ENCODE assay signal across 8 cellular contexts in the genomic region with DNA sequence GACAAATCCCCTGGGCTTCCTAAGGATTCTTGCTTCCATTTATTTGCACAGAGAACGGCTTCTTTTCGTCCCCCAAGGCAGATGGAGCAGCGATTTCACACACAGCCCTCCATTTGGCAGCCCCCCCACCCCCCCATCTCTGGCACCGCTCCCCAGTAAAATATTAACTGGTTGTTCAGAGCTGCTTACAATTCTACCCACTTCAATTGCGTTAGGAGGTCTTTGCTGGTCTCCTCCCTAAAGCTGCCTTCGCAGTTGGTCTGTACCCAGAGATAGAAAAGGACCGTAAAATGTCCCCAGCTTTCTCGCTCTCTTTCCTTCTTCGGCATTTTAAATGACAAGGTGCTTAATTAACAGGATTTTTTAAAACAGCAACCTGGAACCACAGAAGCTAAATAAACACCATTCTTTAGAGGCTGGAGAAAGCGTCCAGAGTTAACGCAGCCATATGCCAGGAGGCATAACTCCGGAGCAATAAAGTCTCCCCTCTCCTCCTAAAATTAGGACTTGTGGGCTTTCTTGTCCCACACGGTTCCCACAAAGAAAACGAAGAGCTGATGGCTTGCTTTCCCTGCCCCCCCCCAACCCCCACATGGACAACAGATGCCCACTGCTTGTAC. TPM values are rescaled to one million over a fixed set of nuclear protein-coding genes. Genes with fewer than 3 reads are reported as not detected.
DNase-seq lines count a peak whose midpoint lies in the region; ATAC-seq and TF ChIP-seq lines count a peak whose summit lies in the region.

No MANE protein-coding gene starts in this region.

- no peaks in the 10 kb centered on the region for H3K27me3 ChIP-seq in thoracic aorta (replicated peaks; ENCODE audit: insufficient read depth)

- H3K9me3 ChIP-seq in thoracic aorta: no peaks in the 10 kb centered on the region

- no peak for ATAC-seq in activated naive CD8-positive, alpha-beta T cell treated with anti-CD3 and anti-CD28 coated beads, Interleukin-2, amount 10 ng/mL, durations not matched to agents 7 days and 5 days (ENCODE audit: low read depth)
- ATAC-seq in left lobe of liver (peak; percentile 23), thoracic aorta (ENCODE audit: insufficient number of reproducible peaks, low FRiP score, low read depth) (no peak), GM19035 (IDR thresholded peaks at IDR 0.05; ENCODE audit: unreplicated experiment) (no peak)

- peak overlapping the region; percentile 92 for H3K4me3 Mint-ChIP-seq in activated CD4-positive, alpha-beta T cell treated with anti-CD3 and anti-CD28 coated beads, Interleukin-2, amount 10 ng/mL, durations not matched to agents 7 days and 5 days
- H3K4me3 Mint-ChIP-seq in activated naive CD8-positive, alpha-beta T cell treated with anti-CD3 and anti-CD28 coated beads, Interleukin-2, amount 10 ng/mL, durations not matched to agents 7 days and 5 days: no peak overlapping the region

- DNase-seq in activated CD4-positive, alpha-beta T cell treated with anti-CD3 and anti-CD28 coated beads, Interleukin-2, amount 10 ng/mL, durations not matched to agents 7 days and 5 days: no peak
- DNase-seq in activated CD4-positive, alpha-beta T cell treated with anti-CD3 and anti-CD28 coated beads for 1 hour: no peak
- DNase-seq in activated naive CD8-positive, alpha-beta T cell treated with anti-CD3 and anti-CD28 coated beads, Interleukin-2, amount 10 ng/mL, durations not matched to agents 7 days and 5 days: no peak
- DNase-seq in left lobe of liver (ENCODE audit: low spot score) (no peak), thoracic aorta (ENCODE audit: low spot score) (no peak), NCI-H748 treated with DMSO at 0.1 percent for 48 hours (lab: John Stamatoyannopoulos, UW) (no peak), NCI-H345 (lab: John Stamatoyannopoulos, UW) (no peak)

- peak overlapping the region; percentile 97 to 100 for H3K27ac ChIP-seq in thoracic aorta

- peaks cover 70% of the 10 kb centered on the region for H3K4me1 Mint-ChIP-seq in activated CD4-positive, alpha-beta T cell treated with anti-CD3 and anti-CD28 coated beads, Interleukin-2, amount 10 ng/mL, durations not matched to agents 7 days and 5 days
- peaks cover 50% of the 10 kb centered on the region for H3K4me1 Mint-ChIP-seq in activated naive CD8-positive, alpha-beta T cell treated with anti-CD3 and anti-CD28 coated beads, Interleukin-2, amount 10 ng/mL, durations not matched to agents 7 days and 5 days

- H3K27me3 Mint-ChIP-seq in activated CD4-positive, alpha-beta T cell treated with anti-CD3 and anti-CD28 coated beads, Interleukin-2, amount 10 ng/mL, durations not matched to agents 7 days and 5 days: no peaks in the 10 kb centered on the region
- no peaks in the 10 kb centered on the region for H3K27me3 Mint-ChIP-seq in activated naive CD8-positive, alpha-beta T cell treated with anti-CD3 and anti-CD28 coated beads, Interleukin-2, amount 10 ng/mL, durations not matched to agents 7 days and 5 days

- CTCF ChIA-PET in activated CD4-positive, alpha-beta T cell treated with anti-CD3 and anti-CD28 coated beads, Interleukin-2, amount 10 ng/mL, durations not matched to agents 7 days and 5 days (lab: Charles Lee): interaction anchor here (0.5 to 9.0 kb wide), 7 partner anchors 9 to 202 kb away, joined by 3 to 81 read pairs (median 3); no protein-coding TSS in a partner anchor

- peaks cover 79 to 96% of the 10 kb centered on the region in 2 donors for H3K4me1 ChIP-seq in thoracic aorta (ENCODE audit: control insufficient read depth in 1 of 2, low read depth in 2 of 2)

- peak overlapping the region; percentile 44 for H3K4me3 ChIP-seq in thoracic aorta

- peaks cover 18% of the 10 kb centered on the region for H3K36me3 Mint-ChIP-seq in activated CD4-positive, alpha-beta T cell treated with anti-CD3 and anti-CD28 coated beads, Interleukin-2, amount 10 ng/mL, durations not matched to agents 7 days and 5 days (ENCODE audit: low read depth)
- H3K36me3 Mint-ChIP-seq in activated naive CD8-positive, alpha-beta T cell treated with anti-CD3 and anti-CD28 coated beads, Interleukin-2, amount 10 ng/mL, durations not matched to agents 7 days and 5 days: peaks cover 10% of the 10 kb centered on the region

- no peaks in the 10 kb centered on the region for H3K9me3 Mint-ChIP-seq in activated CD4-positive, alpha-beta T cell treated with anti-CD3 and anti-CD28 coated beads, Interleukin-2, amount 10 ng/mL, durations not matched to agents 7 days and 5 days
- H3K9me3 Mint-ChIP-seq in activated naive CD8-positive, alpha-beta T cell treated with anti-CD3 and anti-CD28 coated beads, Interleukin-2, amount 10 ng/mL, durations not matched to agents 7 days and 5 days: no peaks in the 10 kb centered on the region

- POLR2A ChIA-PET in activated CD4-positive, alpha-beta T cell treated with anti-CD3 and anti-CD28 coated beads, Interleukin-2, amount 10 ng/mL, durations not matched to agents 7 days and 5 days (lab: Charles Lee): interaction anchor here (1.5 kb wide), 1 partner anchor 8 kb away, joined by 5 read pairs; no protein-coding TSS in a partner anchor
- POLR2A ChIA-PET in activated naive CD8-positive, alpha-beta T cell treated with anti-CD3 and anti-CD28 coated beads, Interleukin-2, amount 10 ng/mL, durations not matched to agents 7 days and 5 days (lab: Charles Lee): interaction anchor here (0.6 to 3.2 kb wide), 8 partner anchors 8 to 274 kb away, joined by 3 to 21 read pairs (median 4); no protein-coding TSS in a partner anchor

- H3K36me3 ChIP-seq in thoracic aorta: no peaks in the 10 kb centered on the region

- TF ChIP-seq CTCF in thoracic aorta (IDR thresholded peaks at IDR 0.05): no peak

- H3K27ac Mint-ChIP-seq in activated CD4-positive, alpha-beta T cell treated with anti-CD3 and anti-CD28 coated beads, Interleukin-2, amount 10 ng/mL, durations not matched to agents 7 days and 5 days: peak overlapping the region; percentile 99
- H3K27ac Mint-ChIP-seq in activated naive CD8-positive, alpha-beta T cell treated with anti-CD3 and anti-CD28 coated beads, Interleukin-2, amount 10 ng/mL, durations not matched to agents 7 days and 5 days: peak overlapping the region; percentile 99

RNA-seq across cellular contexts. Expression of gene ZMYND8, which starts 1.7 kb away (rescaled TPM):
- total RNA-seq in activated CD4-positive, alpha-beta T cell treated with anti-CD3 and anti-CD28 coated beads, Interleukin-2, amount 10 ng/mL, durations not matched to agents 7 days and 5 days: 10 to 100 TPM; 44.6 to 55.6 TPM
- 10 to 100 TPM; 51.0 to 51.5 TPM for total RNA-seq in activated naive CD8-positive, alpha-beta T cell treated with anti-CD3 and anti-CD28 coated beads, Interleukin-2, amount 10 ng/mL, durations not matched to agents 7 days and 5 days
- total RNA-seq in left lobe of liver: 13.8 TPM
- total RNA-seq in thoracic aorta: 10 to 100 TPM; 17.9 to 27.2 TPM
